ENCODE assay signal across 11 cellular contexts in genomic region chr10:70494966-70495365, GRCh38. TPM values are rescaled to one million over a fixed set of nuclear protein-coding genes. Genes with fewer than 3 reads are reported as not detected.
A peak's percentile ranks its signal among the peaks of the same experiment; 100 is the strongest.
DNase-seq lines count a peak whose midpoint lies in the region; ATAC-seq, FAIRE-seq and TF ChIP-seq lines count a peak whose summit lies in the region.
"Had no signal": no experiment of that assay in that cellular context is flagged by ENCODE, and none has a peak within 500 bp of the region (broad histone marks: within the 10 kb centered on the region; RNA-seq: fewer than 3 reads in every experiment).

No MANE protein-coding gene starts in this region.

- H2AFZ ChIP-seq in DND-41 (ENCODE audit: low read depth, low read length) (no peak overlapping the region), MM.1S (ENCODE audit: low read length) (no peak overlapping the region), GM12878 (ENCODE audit: control insufficient read depth, low read depth, low read length) (peak overlapping the region; percentile 72)

- CTCF ChIA-PET in GM12878 (lab: Yijun Ruan, JAX) = interaction anchor here (0.7 to 2.6 kb wide), 9 partner anchors 9 to 130 kb away, joined by 3 to 8 read pairs (median 3); partner anchors contain the start of gene EIF4EBP2

- peaks cover 14% of the 10 kb centered on the region for H3K4me1 ChIP-seq in DND-41 (ENCODE audit: insufficient read depth, low read length)
- peaks cover 90% of the 10 kb centered on the region for H3K4me1 ChIP-seq in MM.1S (ENCODE audit: low read length)
- peaks cover 57% of the 10 kb centered on the region for H3K4me1 ChIP-seq in GM12878 (ENCODE audit: control insufficient read depth, insufficient read depth, low read length)

- H3K27me3 Mint-ChIP-seq in neural crest cell (ENCODE audit: low read depth) = no peaks in the 10 kb centered on the region

- RAD21 ChIA-PET in GM12878 (lab: Charles Lee; ENCODE audit: unreplicated experiment) = interaction anchor here (0.8 to 3.1 kb wide), 8 partner anchors 12 to 348 kb away, joined by 3 to 27 read pairs (median 5); partner anchors contain the start of genes PALD1 and TYSND1

- FAIRE-seq in GM12878 (lab: Jason Lieb, UNC) = peak; percentile 23

- H3K9me3 ChIP-seq in DND-41 (ENCODE audit: insufficient read depth, low read length, severe bottlenecking) = no peaks in the 10 kb centered on the region
- no peaks in the 10 kb centered on the region for H3K9me3 ChIP-seq in MM.1S (replicated peaks; ENCODE audit: insufficient read depth, low read length)
- no peaks in the 10 kb centered on the region for H3K9me3 ChIP-seq in GM12878 (replicated peaks; ENCODE audit: control insufficient read depth, insufficient read depth, low read length)

- H3K9ac ChIP-seq in DND-41 (ENCODE audit: low read depth, low read length) (no peak overlapping the region), MM.1S (ENCODE audit: low read length) (peak overlapping the region; percentile 74), GM12878 (ENCODE audit: control insufficient read depth, insufficient read depth, low read length) (peak overlapping the region; percentile 58)

- TF ChIP-seq EP300 in GM12878 (IDR thresholded peaks at IDR 0.05; ENCODE audit: borderline replicate concordance in 1 of 2, control insufficient read depth in 1 of 2, low read depth in 2 of 2, low read length in 2 of 2) = no peak

- in situ Hi-C loops in GM12878 (cut with MboI) = no loop called here

- H3K27ac ChIP-seq in DND-41 (ENCODE audit: low read length) = peak overlapping the region; percentile 51; the same call in 1 of the 2 replicates
- peak overlapping the region; percentile 98 for H3K27ac ChIP-seq in MM.1S (ENCODE audit: low read length)
- peak overlapping the region; percentile 89 for H3K27ac ChIP-seq in GM12878 (ENCODE audit: control insufficient read depth, insufficient read depth)
- peak overlapping the region in 1 of 2 donors; percentile 59 for H3K27ac ChIP-seq in coronary artery

- 4% methylated on average over 13 of the region's 13 CpGs for WGBS in GM12878 (ENCODE audit: insufficient coverage, insufficient replicate concordance, low lambda C conversion rate, missing lambda C conversion rate)

- H3K9me3 Mint-ChIP-seq in neural crest cell = no peaks in the 10 kb centered on the region

- ATAC-seq in DND-41 (ENCODE audit: insufficient read depth, low read depth) (no peak), GM12878 (peak; percentile 59), HG03439 (IDR thresholded peaks at IDR 0.05; ENCODE audit: unreplicated experiment) (no peak), HG03159 (IDR thresholded peaks at IDR 0.05; ENCODE audit: unreplicated experiment) (no peak)

- no peak overlapping the region for H3K4me3 ChIP-seq in DND-41 (ENCODE audit: low read depth in 1 of 2, low read length in 2 of 2)
- peak overlapping the region; percentile 54 for H3K4me3 ChIP-seq in MM.1S (ENCODE audit: low read length)
- H3K4me3 ChIP-seq in GM12878 = peak overlapping the region; percentile 22; the same call in 1 of the 2 replicates
- no peak overlapping the region for H3K4me3 ChIP-seq in coronary artery

- DNase-seq in DND-41 (no peak), MM.1S (peak; percentile 69), GM12878 (ENCODE audit: low read depth, low spot score) (no peak), neural crest cell (ENCODE audit: low read depth, low spot score) (no peak), coronary artery (ENCODE audit: low spot score) (no peak), NCI-H1092 treated with DMSO at 0.1 percent for 48 hours (lab: John Stamatoyannopoulos, UW) (no peak)
- DNase-seq: NCI-H2029 had no signal

- H3K27me3 ChIP-seq in DND-41 (ENCODE audit: insufficient read depth, low read length, poor library complexity) = no peaks in the 10 kb centered on the region
- no peaks in the 10 kb centered on the region for H3K27me3 ChIP-seq in MM.1S (replicated peaks; ENCODE audit: insufficient read depth, low read length)
- no peaks in the 10 kb centered on the region for H3K27me3 ChIP-seq in GM12878 (replicated peaks in 1 of 2; ENCODE audit: control insufficient read depth in 2 of 2, insufficient read depth in 2 of 2, low read length in 1 of 2)

- no peaks in the 10 kb centered on the region for H3K36me3 Mint-ChIP-seq in neural crest cell (ENCODE audit: low read depth)

- POLR2A ChIA-PET in GM12878 (lab: Charles Lee) = interaction anchor here (1.4 to 4.5 kb wide), 4 partner anchors 16 to 91 kb away, joined by 4 to 38 read pairs (median 4); partner anchors contain the start of genes EIF4EBP2 and PALD1

- TF ChIP-seq POLR2A in GM12878 (IDR thresholded peaks at IDR 0.05; ENCODE audit: low read depth, low read length) = no peak

- peaks cover 55% of the 10 kb centered on the region for H3K4me1 Mint-ChIP-seq in neural crest cell

- SMC1A ChIA-PET in GM12878 (lab: Charles Lee; ENCODE audit: uncharacterized antibody, unreplicated experiment) = interaction anchor here (0.6 to 2.7 kb wide), 12 partner anchors 9 to 327 kb away, joined by 3 to 24 read pairs (median 6); partner anchors contain the start of gene PALD1

- H3K79me2 ChIP-seq in DND-41 (ENCODE audit: insufficient read depth, low read length) (no peaks in the 10 kb centered on the region), MM.1S (ENCODE audit: low read length) (peaks cover 90% of the 10 kb centered on the region), GM12878 (ENCODE audit: control insufficient read depth, insufficient read depth, low read length) (peaks cover 22% of the 10 kb centered on the region)

- no peak overlapping the region for H3K4me3 Mint-ChIP-seq in neural crest cell

- H3F3A ChIP-seq in MM.1S (ENCODE audit: insufficient read depth, low read length) = peaks cover 60% of the 10 kb centered on the region

- no TSS peak for BruUV-seq in GM12878 (replicated peaks; lab: Mats Ljungman, UMichigan)

- intact Hi-C loops in GM12878 (cut with micrococcal nuclease; ENCODE audit: unreplicated experiment) = loop anchor here (2.0 kb wide), 1 partner anchor 16 kb away; the partner anchor contains the start of gene PALD1

- H3K4me2 ChIP-seq in DND-41 (ENCODE audit: insufficient read depth, low read length) = no peak overlapping the region
- peak overlapping the region; percentile 98 for H3K4me2 ChIP-seq in MM.1S (ENCODE audit: low read depth, low read length)
- H3K4me2 ChIP-seq in GM12878 (ENCODE audit: control insufficient read depth, insufficient read depth) = peak overlapping the region; percentile 83

- H3K36me3 ChIP-seq in DND-41 (ENCODE audit: insufficient read depth, low read length) (no peaks in the 10 kb centered on the region), MM.1S (replicated peaks; ENCODE audit: insufficient read depth, low read length) (no peaks in the 10 kb centered on the region), GM12878 (ENCODE audit: control insufficient read depth in 2 of 2, insufficient read depth in 2 of 2, low read length in 1 of 2) (no peaks in the 10 kb centered on the region; a peak in 1 of 4 replicates)

- no peaks in the 10 kb centered on the region for H3K9me2 ChIP-seq in MM.1S (replicated peaks; ENCODE audit: insufficient read depth, low read length)

- TF ChIP-seq CTCF in DND-41 (IDR thresholded peaks at IDR 0.05; ENCODE audit: borderline replicate concordance, extremely low read depth, low read length, poor library complexity, severe bottlenecking) (no peak), MM.1S (IDR thresholded peaks at IDR 0.05; ENCODE audit: low read length) (no peak), GM12878 (IDR thresholded peaks at IDR 0.05 in 2 of 3, conservative IDR thresholded peaks at IDR 0.05 in 1 of 3; ENCODE audit: control insufficient read depth in 2 of 3, extremely low read depth in 1 of 3, insufficient read depth in 1 of 3, low read depth in 3 of 3, low read length in 3 of 3) (no peak), neural crest cell (conservative IDR thresholded peaks at IDR 0.05) (no peak), coronary artery (IDR thresholded peaks at IDR 0.05) (no peak)

- peak overlapping the region; percentile 37 for H3K27ac Mint-ChIP-seq in neural crest cell (ENCODE audit: unreplicated experiment)

- H4K20me1 ChIP-seq in DND-41 (ENCODE audit: insufficient read depth, low read length) (peaks cover 15% of the 10 kb centered on the region; the same call in 1 of the 2 replicates), MM.1S (ENCODE audit: insufficient read depth, low read length) (no peaks in the 10 kb centered on the region), GM12878 (ENCODE audit: control insufficient read depth, insufficient read depth) (no peaks in the 10 kb centered on the region)

- no peak for TF ChIP-seq RAD21 in GM12878 (IDR thresholded peaks at IDR 0.05; ENCODE audit: insufficient read depth, low read depth, low read length)

RNA-seq across cellular contexts. Expression of gene PALD1, which starts 16.4 kb away (rescaled TPM):
- 15.5 and 17.8 TPM in 2 replicates for total RNA-seq in GM12878 (2013; cell fraction: nucleolus; rRNA removed)
- total RNA-seq in GM12878 (2014; rRNA removed) = 19.0 and 20.4 TPM in 2 replicates
- 6.7 and 7.7 TPM in 2 replicates for total RNA-seq in GM12878 (2014; rRNA removed; fragmentation: Illumina TruSeq; extraction: Trizol)
- 20.7 and 20.9 TPM in 2 replicates for total RNA-seq in GM12878 (2021)
- polyA plus RNA-seq in GM12878 (2011; ENCODE audit: low read depth) = 1.9 TPM
- polyA plus RNA-seq in GM12878 (2011; rRNA removed) = 5.4 and 7.7 TPM in 2 replicates
- 10.2 and 11.2 TPM in 2 replicates for polyA plus RNA-seq in GM12878 (2011; cell fraction: cytosol; rRNA removed)
- 31.5 and 33.4 TPM in 2 replicates for polyA plus RNA-seq in GM12878 (2011; cell fraction: nucleus; rRNA removed)
- polyA plus RNA-seq in GM12878 (2012) = 3.6 and 6.9 TPM in 2 replicates
- polyA plus RNA-seq in GM12878 (2014; fragmentation: Illumina TruSeq; extraction: Trizol) = 4.0 and 7.2 TPM in 2 replicates
- 1 to 10 TPM in 1 of 2 experiments, under 1 TPM in 1; 0.43 to 1.2 TPM for polyA plus RNA-seq in GM12878 (2014; fragmentation: Nextera tagmentation; extraction: Ambion mirVana)
- polyA plus RNA-seq in GM12878 (2014; rRNA removed) = 14.8 and 15.4 TPM in 2 replicates
- polyA plus RNA-seq in GM12878 (2016; fragmentation: Nextera tagmentation; extraction: Ambion mirVana) = 10 to 100 TPM; 10.3 to 11.0 TPM
- 7.2 and 16.4 TPM in 2 replicates for polyA minus RNA-seq in GM12878 (2011; rRNA and poly(A)+ RNA removed)
- 6.9 and 7.1 TPM in 2 replicates for polyA minus RNA-seq in GM12878 (2011; cell fraction: cytosol; rRNA and poly(A)+ RNA removed)
- polyA minus RNA-seq in GM12878 (2011; cell fraction: nucleus; rRNA and poly(A)+ RNA removed) = 8.1 and 12.5 TPM in 2 replicates
- total RNA-seq in neural crest cell = 14.1 and 14.3 TPM in 2 replicates

RNA-seq across cellular contexts. Expression of gene NODAL, which starts 53.5 kb away (rescaled TPM):
- total RNA-seq in GM12878 (2013; cell fraction: nucleolus; rRNA removed) = not detected in 2 replicates
- total RNA-seq in GM12878 (2014; rRNA removed) (not detected in 2 replicates), GM12878 (2014; rRNA removed; fragmentation: Illumina TruSeq; extraction: Trizol) (not detected in 2 replicates), GM12878 (2021) (0.11 TPM in 1 of 2 replicates, not detected in the other), neural crest cell (not detected in 2 replicates)
- polyA plus RNA-seq in GM12878 (2011; ENCODE audit: low read depth) = not detected
- polyA plus RNA-seq in GM12878 (2011; rRNA removed) (not detected in 2 replicates), GM12878 (2014; fragmentation: Illumina TruSeq; extraction: Trizol) (not detected in 2 replicates), GM12878 (2014; fragmentation: Nextera tagmentation; extraction: Ambion mirVana) (not detected), GM12878 (2014; rRNA removed) (not detected in 2 replicates), GM12878 (2016; fragmentation: Nextera tagmentation; extraction: Ambion mirVana) (not detected)
- not detected in 2 replicates for polyA plus RNA-seq in GM12878 (2011; cell fraction: cytosol; rRNA removed)
- polyA plus RNA-seq in GM12878 (2011; cell fraction: nucleus; rRNA removed) = not detected in 2 replicates
- polyA plus RNA-seq in GM12878 (2012) = not detected in 2 replicates
- polyA minus RNA-seq in GM12878 (2011; rRNA and poly(A)+ RNA removed) = not detected in 2 replicates
- not detected in 2 replicates for polyA minus RNA-seq in GM12878 (2011; cell fraction: cytosol; rRNA and poly(A)+ RNA removed)
- polyA minus RNA-seq in GM12878 (2011; cell fraction: nucleus; rRNA and poly(A)+ RNA removed) = not detected in 2 replicates
- total RNA-seq: G401, renal cortical epithelial cell had no signal

Comparison
In these comparisons a context has a peak if more than half of its experiments do, and no peak if none do; other contexts are left out.
1. H3K4me3 ChIP-seq: peak in MM.1S (single experiment) and GM12878 (single experiment); none in DND-41 (0 of 2) and coronary artery (single experiment).